Comparison of ENCODE assay signal across 1 cellular context in genomic region chr4:38894340-38894982, GRCh38.
TF ChIP-seq lines count a peak whose summit lies in the region.

No MANE protein-coding gene starts in this region.

TF ChIP-seq in K562, 482 proteins besides CTCF, POLR2A, EP300 and RAD21:
- TF ChIP-seq SUPT5H (IDR thresholded peaks at IDR 0.05) = no peak
- TF ChIP-seq, protein P1, sequence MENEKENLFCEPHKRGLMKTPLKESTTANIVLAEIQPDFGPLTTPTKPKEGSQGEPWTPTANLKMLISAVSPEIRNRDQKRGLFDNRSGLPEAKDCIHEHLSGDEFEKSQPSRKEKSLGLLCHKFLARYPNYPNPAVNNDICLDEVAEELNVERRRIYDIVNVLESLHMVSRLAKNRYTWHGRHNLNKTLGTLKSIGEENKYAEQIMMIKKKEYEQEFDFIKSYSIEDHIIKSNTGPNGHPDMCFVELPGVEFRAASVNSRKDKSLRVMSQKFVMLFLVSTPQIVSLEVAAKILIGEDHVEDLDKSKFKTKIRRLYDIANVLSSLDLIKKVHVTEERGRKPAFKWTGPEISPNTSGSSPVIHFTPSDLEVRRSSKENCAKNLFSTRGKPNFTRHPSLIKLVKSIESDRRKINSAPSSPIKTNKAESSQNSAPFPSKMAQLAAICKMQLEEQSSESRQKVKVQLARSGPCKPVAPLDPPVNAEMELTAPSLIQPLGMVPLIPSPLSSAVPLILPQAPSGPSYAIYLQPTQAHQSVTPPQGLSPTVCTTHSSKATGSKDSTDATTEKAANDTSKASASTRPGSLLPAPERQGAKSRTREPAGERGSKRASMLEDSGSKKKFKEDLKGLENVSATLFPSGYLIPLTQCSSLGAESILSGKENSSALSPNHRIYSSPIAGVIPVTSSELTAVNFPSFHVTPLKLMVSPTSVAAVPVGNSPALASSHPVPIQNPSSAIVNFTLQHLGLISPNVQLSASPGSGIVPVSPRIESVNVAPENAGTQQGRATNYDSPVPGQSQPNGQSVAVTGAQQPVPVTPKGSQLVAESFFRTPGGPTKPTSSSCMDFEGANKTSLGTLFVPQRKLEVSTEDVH (IDR thresholded peaks at IDR 0.05; ENCODE audit: low read depth, partially characterized antibody) = no peak
- TF ChIP-seq SNAPC5 (CRISPR knock-in tag; IDR thresholded peaks at IDR 0.05) = no peak
- TF ChIP-seq PRPF4 (IDR thresholded peaks at IDR 0.05; ENCODE audit: insufficient read depth, low read depth, low read length, poor library complexity, severe bottlenecking) = no peak
- TF ChIP-seq GTF3C2 (IDR thresholded peaks at IDR 0.05; ENCODE audit: borderline replicate concordance, extremely low read depth, insufficient read length) = no peak
- TF ChIP-seq RNF2 (IDR thresholded peaks at IDR 0.05) = no peak
- TF ChIP-seq ZNF140 (CRISPR knock-in tag; IDR thresholded peaks at IDR 0.05) = no peak
- TF ChIP-seq SAP30 (IDR thresholded peaks at IDR 0.05; ENCODE audit: borderline replicate concordance, insufficient read depth, low read depth, low read length, poor library complexity, severe bottlenecking) = no peak
- TF ChIP-seq GATAD2A (IDR thresholded peaks at IDR 0.05) = no peak
- no peak for TF ChIP-seq ZNF395 (CRISPR knock-in tag; IDR thresholded peaks at IDR 0.05)
- no peak for TF ChIP-seq CBX2 (IDR thresholded peaks at IDR 0.05; ENCODE audit: insufficient read depth, low read length, poor library complexity, severe bottlenecking)
